16 cellular contexts compared by ENCODE assay signal in the genomic region with DNA sequence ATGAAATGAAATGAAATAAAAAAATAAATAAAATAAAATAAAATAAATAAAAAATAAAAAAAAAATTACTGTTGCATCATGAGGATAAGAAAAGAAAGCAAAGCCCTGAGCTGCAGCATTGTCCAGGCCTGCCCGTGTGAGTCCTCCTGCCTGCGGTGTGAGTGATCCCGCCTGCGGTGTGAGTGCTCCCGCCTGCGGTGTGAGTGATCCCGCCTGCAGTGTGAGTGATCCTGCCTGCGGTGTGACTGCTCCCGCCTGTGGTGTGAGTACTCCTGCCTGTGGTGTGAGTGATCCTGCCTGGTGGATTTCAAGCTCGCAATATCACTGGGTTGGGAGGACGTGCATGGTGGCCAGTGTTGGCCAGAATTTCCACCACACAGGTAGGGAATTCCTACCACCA.
"Had no signal": no experiment of that assay in that cellular context is flagged by ENCODE, and none has a peak within 500 bp of the region (broad histone marks: within the 10 kb centered on the region; RNA-seq: fewer than 3 reads in every experiment).

No MANE protein-coding gene starts in this region.

- H3K9me3 Mint-ChIP-seq: effector memory CD8-positive, alpha-beta T cell; natural killer cell treated with Interleukin-12 subunit alpha and Interleukin-12 subunit beta and Interleukin-15 and Interleukin-18, amount 100 ng/mL, for 72 hours had no signal

- H3K36me3 Mint-ChIP-seq: natural killer cell treated with Interleukin-12 subunit alpha and Interleukin-12 subunit beta and Interleukin-15 and Interleukin-18, amount 100 ng/mL, for 72 hours had no signal

- H3K27ac Mint-ChIP-seq: effector memory CD8-positive, alpha-beta T cell had no signal

- H3K4me3 Mint-ChIP-seq: effector memory CD8-positive, alpha-beta T cell; natural killer cell treated with Interleukin-12 subunit alpha and Interleukin-12 subunit beta and Interleukin-15 and Interleukin-18, amount 100 ng/mL, for 72 hours had no signal

- H3K36me3 ChIP-seq: cardiac muscle cell, gastroesophageal sphincter, prostate gland had no signal

- H3K27me3 ChIP-seq: cardiac muscle cell had no signal

- H3K27ac ChIP-seq: cardiac muscle cell, coronary artery, epithelial cell of prostate, gastroesophageal sphincter, prostate gland had no signal

- ATAC-seq: effector memory CD8-positive, alpha-beta T cell; gastroesophageal sphincter; mucosa of descending colon; natural killer cell treated with Interleukin-12 subunit alpha and Interleukin-12 subunit beta and Interleukin-15 and Interleukin-18, amount 100 ng/mL, for 72 hours; sciatic nerve had no signal

- H3K9me3 ChIP-seq: gastroesophageal sphincter, mucosa of descending colon, prostate gland had no signal

- H3K4me3 ChIP-seq: cardiac muscle cell, coronary artery, gastroesophageal sphincter, mucosa of descending colon, prostate gland had no signal

- H3K4me1 ChIP-seq: gastroesophageal sphincter, prostate gland had no signal

- DNase-seq: activated gamma-delta T cell treated with Interleukin-2 at 50 U/mL for 16 hours; activated T-cell treated with anti-CD3 and anti-CD28 coated beads, Interleukin-2, amount 50 U/mL, for 1 hour; effector memory CD8-positive, alpha-beta T cell; hippocampal formation; stimulated activated CD4-positive, alpha-beta T cell treated with anti-CD3 and anti-CD28 coated beads, Interleukin-2, amount 100 ng/mL, for 24 hours; stimulated activated naive CD4-positive, alpha-beta T cell; T1000; trophoblast cell had no signal

- H3K27me3 Mint-ChIP-seq: effector memory CD8-positive, alpha-beta T cell; natural killer cell treated with Interleukin-12 subunit alpha and Interleukin-12 subunit beta and Interleukin-15 and Interleukin-18, amount 100 ng/mL, for 72 hours had no signal
